13 cellular contexts compared by ENCODE assay signal in genomic region chr10:75240329-75240728, GRCh38.
"Had no signal": no experiment of that assay in that cellular context is flagged by ENCODE, and none has a peak within 500 bp of the region (broad histone marks: within the 10 kb centered on the region; RNA-seq: fewer than 3 reads in every experiment).

No MANE protein-coding gene starts in this region.

- H3K4me3 ChIP-seq: dorsolateral prefrontal cortex, lower lobe of right lung, pancreas, skin epidermis, spleen, tibial artery had no signal

- H3K9me3 ChIP-seq: lower lobe of right lung, neutrophil, pancreas, spleen, tibial artery had no signal

- H3K27me3 ChIP-seq: dorsolateral prefrontal cortex, neutrophil, pancreas, spleen had no signal

- H3K36me3 ChIP-seq: lower lobe of right lung, neutrophil, pancreas, spleen, tibial artery had no signal

- H3K27ac ChIP-seq: dorsolateral prefrontal cortex, lower lobe of right lung, neutrophil, pancreas, skin epidermis, spleen, tibial artery had no signal

- DNase-seq: cerebellar nuclear complex; dorsolateral prefrontal cortex; effector CD4-positive, alpha-beta T cell; left ventricle myocardium superior; lower lobe of right lung; natural killer cell; pancreas; spleen; stimulated activated naive CD4-positive, alpha-beta T cell; stimulated activated naive CD8-positive, alpha-beta T cell treated with anti-CD3 and anti-CD28 coated beads, Interleukin-15, amount 100 ng/mL, for 72 hours had no signal
